ENCODE assay signal across 22 cellular contexts in the genomic region with DNA sequence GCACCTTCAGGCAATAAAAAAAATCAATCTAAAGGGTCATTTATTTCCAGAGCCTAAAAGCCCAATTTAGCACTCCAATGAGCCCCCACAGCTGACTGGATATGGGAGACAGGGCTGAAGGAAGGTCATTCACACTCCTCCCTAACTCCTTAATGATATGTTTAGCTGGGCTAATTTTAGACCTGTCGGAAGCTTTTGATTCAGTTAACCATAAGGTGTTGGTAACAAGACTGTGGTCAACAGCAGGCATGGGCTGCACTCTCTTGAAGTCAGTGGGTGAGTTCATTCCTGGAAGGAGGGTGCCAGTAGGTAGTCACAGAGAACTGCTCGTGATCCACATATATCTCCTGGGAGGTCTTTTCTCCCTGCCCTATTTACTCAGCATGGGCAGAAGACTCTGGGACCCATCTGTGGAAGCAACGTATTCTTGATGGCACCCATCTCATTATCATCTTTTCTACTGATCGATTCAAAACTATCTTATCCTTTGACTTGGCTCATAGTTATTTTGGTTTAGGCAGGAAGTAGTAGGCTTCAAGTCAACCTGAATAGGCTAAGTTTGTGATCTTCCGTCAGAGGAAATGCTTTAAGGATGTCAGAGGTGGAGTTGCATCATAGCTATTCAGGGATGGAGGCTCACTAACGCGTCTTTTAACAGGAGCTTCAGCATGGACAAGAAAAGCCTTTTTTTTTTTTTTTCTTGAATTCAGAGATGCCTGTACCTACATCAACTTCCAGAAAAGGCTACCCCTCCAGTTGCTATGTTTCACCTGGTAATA.
"Had no signal": no experiment of that assay in that cellular context is flagged by ENCODE, and none has a peak within 500 bp of the region (broad histone marks: within the 10 kb centered on the region; RNA-seq: fewer than 3 reads in every experiment).

No MANE protein-coding gene starts in this region.

- DNase-seq: activated CD4-positive, alpha-beta memory T cell treated with anti-CD3 and anti-CD28 coated beads for 36 hours; activated CD4-positive, alpha-beta T cell treated with anti-CD3 and anti-CD28 coated beads for 36 hours; activated naive CD4-positive, alpha-beta T cell; activated naive CD8-positive, alpha-beta T cell treated with anti-CD3 and anti-CD28 coated beads for 36 hours; activated T-cell treated with anti-CD3 and anti-CD28 coated beads, Interleukin-2, amount 50 U/mL, for 1 hour; colonic mucosa; foreskin melanocyte; mesenchymal stem cell; mucosa of descending colon; pancreas; sigmoid colon; stimulated activated CD4-positive, alpha-beta T cell treated with anti-CD3 and anti-CD28 coated beads, Interleukin-1b, Interleukin-23, amount 100 ng/mL, for 48 hours; stimulated activated CD8-positive, alpha-beta memory T cell treated with anti-CD3 and anti-CD28 coated beads, Interleukin-4, amount 100 ng/mL, for 48 hours; stimulated activated naive CD8-positive, alpha-beta T cell treated with anti-CD3 and anti-CD28 coated beads, Interleukin-15, Interleukin-2, amounts not matched to agents 100 U/mL and 50 U/mL, for 24 hours; substantia nigra had no signal

- H3K27ac ChIP-seq: colonic mucosa, pancreas, sigmoid colon, tibial nerve had no signal

- ATAC-seq: activated CD4-positive, alpha-beta T cell treated with anti-CD3 and anti-CD28 coated beads for 36 hours; activated T-helper 17 cell treated with anti-CD3 and anti-CD28 coated beads, Interleukin-2, amount 50 U/mL, for 72 hours; mucosa of descending colon; naive thymus-derived CD4-positive, alpha-beta T cell; pancreas; stimulated activated naive CD8-positive, alpha-beta T cell treated with anti-CD3 and anti-CD28 coated beads, Interleukin-15, Interleukin-2, amounts not matched to agents 100 U/mL and 50 U/mL, for 24 hours had no signal

- H3K36me3 ChIP-seq: colonic mucosa, pancreas, sigmoid colon, tibial nerve had no signal

- H3K27ac Mint-ChIP-seq: activated CD4-positive, alpha-beta memory T cell treated with anti-CD3 and anti-CD28 coated beads for 36 hours; activated CD4-positive, alpha-beta T cell treated with anti-CD3 and anti-CD28 coated beads for 36 hours; activated naive CD8-positive, alpha-beta T cell treated with anti-CD3 and anti-CD28 coated beads for 36 hours; activated T-helper 17 cell treated with anti-CD3 and anti-CD28 coated beads, Interleukin-2, amount 50 U/mL, for 72 hours had no signal

- H3K4me3 ChIP-seq: colonic mucosa, mucosa of descending colon, pancreas, sigmoid colon, tibial nerve had no signal

- H3K27me3 Mint-ChIP-seq: activated CD4-positive, alpha-beta memory T cell treated with anti-CD3 and anti-CD28 coated beads for 36 hours; activated CD4-positive, alpha-beta T cell treated with anti-CD3 and anti-CD28 coated beads for 36 hours; activated naive CD8-positive, alpha-beta T cell treated with anti-CD3 and anti-CD28 coated beads for 36 hours; activated T-helper 17 cell treated with anti-CD3 and anti-CD28 coated beads, Interleukin-2, amount 50 U/mL, for 72 hours; central memory CD8-positive, alpha-beta T cell; naive thymus-derived CD4-positive, alpha-beta T cell had no signal

- H3K36me3 Mint-ChIP-seq: activated CD4-positive, alpha-beta memory T cell treated with anti-CD3 and anti-CD28 coated beads for 36 hours; activated naive CD8-positive, alpha-beta T cell treated with anti-CD3 and anti-CD28 coated beads for 36 hours; brain had no signal

- H3K4me3 Mint-ChIP-seq: activated CD4-positive, alpha-beta memory T cell treated with anti-CD3 and anti-CD28 coated beads for 36 hours; activated CD4-positive, alpha-beta T cell treated with anti-CD3 and anti-CD28 coated beads for 36 hours; activated naive CD8-positive, alpha-beta T cell treated with anti-CD3 and anti-CD28 coated beads for 36 hours; activated T-helper 17 cell treated with anti-CD3 and anti-CD28 coated beads, Interleukin-2, amount 50 U/mL, for 72 hours; brain; central memory CD8-positive, alpha-beta T cell had no signal

- H3K4me1 Mint-ChIP-seq: activated T-helper 17 cell treated with anti-CD3 and anti-CD28 coated beads, Interleukin-2, amount 50 U/mL, for 72 hours had no signal

- FAIRE-seq: pancreas, TTC549, urothelium cell line had no signal

- H3K27me3 ChIP-seq: colonic mucosa, pancreas, sigmoid colon, tibial nerve had no signal

- H3K9me3 ChIP-seq: colonic mucosa, mucosa of descending colon, pancreas, sigmoid colon had no signal
